In genomic region chr5:50547303-50547702, GRCh38 we compare ENCODE assay signal across 13 cellular contexts.
DNase-seq lines count a peak whose midpoint lies in the region; ATAC-seq and TF ChIP-seq lines count a peak whose summit lies in the region.
"Had no signal": no experiment of that assay in that cellular context is flagged by ENCODE, and none has a peak within 500 bp of the region (broad histone marks: within the 10 kb centered on the region; RNA-seq: fewer than 3 reads in every experiment).

No MANE protein-coding gene starts in this region.

- H3K36me3 Mint-ChIP-seq in activated B cell treated with CpG ODN at 0.5 μM for 24 hours (ENCODE audit: low read depth) (no peaks in the 10 kb centered on the region), MCF 10A (ENCODE audit: insufficient read depth, unreplicated experiment) (no peaks in the 10 kb centered on the region)
- H3K36me3 Mint-ChIP-seq: natural killer cell had no signal

- intact Hi-C loops in activated B cell treated with CpG ODN at 0.5 μM for 24 hours (cut with micrococcal nuclease) (no loop called here), MCF 10A (cut with micrococcal nuclease) (no loop called here)

- no TSS peak for BruUV-seq in MCF 10A (replicated peaks; lab: Mats Ljungman, UMichigan)

- peak overlapping the region; percentile 20 for H3K27ac Mint-ChIP-seq in activated B cell treated with CpG ODN at 0.5 μM for 24 hours
- no peak overlapping the region for H3K27ac Mint-ChIP-seq in MCF 10A (ENCODE audit: low read depth, unreplicated experiment)
- H3K27ac Mint-ChIP-seq: activated naive CD8-positive, alpha-beta T cell treated with anti-CD3 and anti-CD28 coated beads, Interleukin-2, amount 50 U/mL, for 24 hours had no signal

- POLR2A ChIA-PET in activated B cell treated with CpG ODN at 0.5 μM for 24 hours (lab: Charles Lee): no interaction called here
- POLR2A ChIA-PET in MCF 10A (lab: Yijun Ruan, JAX): no interaction called here

- H3K9me3 Mint-ChIP-seq in activated B cell treated with CpG ODN at 0.5 μM for 24 hours (peaks cover 5% of the 10 kb centered on the region), MCF 10A (ENCODE audit: unreplicated experiment) (peaks cover 3% of the 10 kb centered on the region)
- H3K9me3 Mint-ChIP-seq: natural killer cell had no signal

- peaks cover 14% of the 10 kb centered on the region for H3K4me1 Mint-ChIP-seq in activated B cell treated with CpG ODN at 0.5 μM for 24 hours
- no peaks in the 10 kb centered on the region for H3K4me1 Mint-ChIP-seq in MCF 10A (ENCODE audit: insufficient read depth, unreplicated experiment)

- DNase-seq in activated B cell treated with CpG ODN at 0.5 μM for 24 hours: no peak
- DNase-seq in NCI-H1048 (lab: John Stamatoyannopoulos, UW): no peak
- DNase-seq in MCF 10A (ENCODE audit: unreplicated experiment): no peak
- DNase-seq in activated effector memory CD4-positive, alpha-beta T cell treated with anti-CD3 and anti-CD28 coated beads, Interleukin-2, amount 50 U/mL, for 16 hours: no peak
- DNase-seq: activated naive CD8-positive, alpha-beta T cell treated with anti-CD3 and anti-CD28 coated beads, Interleukin-2, amount 50 U/mL, for 24 hours; DMS79 treated with DMSO at 0.1 percent for 48 hours; effector memory CD4-positive, alpha-beta T cell; natural killer cell; stimulated activated CD4-positive, alpha-beta T cell treated with anti-CD3 and anti-CD28 coated beads, Interleukin-15, amount 100 ng/mL, for 24 hours had no signal

- TF ChIP-seq CTCF in activated B cell treated with CpG ODN at 0.5 μM for 24 hours (IDR thresholded peaks at IDR 0.05) (no peak), MCF 10A (IDR thresholded peaks at IDR 0.05; ENCODE audit: unreplicated experiment) (no peak)

- CTCF ChIA-PET in activated B cell treated with CpG ODN at 0.5 μM for 24 hours (lab: Charles Lee) (interaction anchor here (0.8 kb wide), 1 partner anchor 9 kb away, joined by 3 read pairs; no protein-coding TSS in a partner anchor), MCF 10A (lab: Yijun Ruan, JAX) (no interaction called here)

- H3K27me3 Mint-ChIP-seq in activated B cell treated with CpG ODN at 0.5 μM for 24 hours: no peaks in the 10 kb centered on the region
- H3K27me3 Mint-ChIP-seq in MCF 10A (ENCODE audit: insufficient read depth, unreplicated experiment): no peaks in the 10 kb centered on the region
- H3K27me3 Mint-ChIP-seq: activated naive CD8-positive, alpha-beta T cell treated with anti-CD3 and anti-CD28 coated beads, Interleukin-2, amount 50 U/mL, for 24 hours had no signal

- ATAC-seq in GM18858 (IDR thresholded peaks at IDR 0.05; ENCODE audit: unreplicated experiment) (peak; percentile 97), GM21786 (IDR thresholded peaks at IDR 0.05; ENCODE audit: unreplicated experiment) (peak; percentile 88), HG03520 (IDR thresholded peaks at IDR 0.05; ENCODE audit: unreplicated experiment) (peak; percentile 78), activated B cell treated with CpG ODN at 0.5 μM for 24 hours (ENCODE audit: low read depth) (no peak), HG02798 (IDR thresholded peaks at IDR 0.05; ENCODE audit: poor library complexity, unreplicated experiment) (no peak)
- ATAC-seq: activated naive CD8-positive, alpha-beta T cell treated with anti-CD3 and anti-CD28 coated beads, Interleukin-2, amount 50 U/mL, for 24 hours; natural killer cell had no signal

- H3K4me3 Mint-ChIP-seq in activated B cell treated with CpG ODN at 0.5 μM for 24 hours (no peak overlapping the region), MCF 10A (ENCODE audit: unreplicated experiment) (no peak overlapping the region)
- H3K4me3 Mint-ChIP-seq: activated naive CD8-positive, alpha-beta T cell treated with anti-CD3 and anti-CD28 coated beads, Interleukin-2, amount 50 U/mL, for 24 hours; natural killer cell had no signal

Comparison
In these comparisons a context has a peak if more than half of its experiments do, and no peak if none do; other contexts are left out.
1. ATAC-seq: peak in GM18858 (single experiment), GM21786 (single experiment) and HG03520 (single experiment); none in activated B cell treated with CpG ODN at 0.5 μM for 24 hours (single experiment) and HG02798 (single experiment).